1 cellular context compared by ENCODE assay signal in genomic region chr21:44011774-44012473, GRCh38.
TF ChIP-seq lines count a peak whose summit lies in the region.

Gene TRAPPC10, plus strand, starts transcription at chr21:44012309. Its CDS starts 185 bp downstream, at chr21:44012494.

TF ChIP-seq in K562, 482 proteins besides CTCF, POLR2A, EP300 and RAD21 (continued from another document and continues in another):
- peak; percentile 60 for TF ChIP-seq VEZF1 (CRISPR knock-in tag; IDR thresholded peaks at IDR 0.05)
- peak; percentile 58 for TF ChIP-seq PKNOX1 (IDR thresholded peaks at IDR 0.05)
- peak; percentile 70; the same call in 1 of the 2 replicates for TF ChIP-seq ATF4 (CRISPR knock-in tag; IDR thresholded peaks at IDR 0.05)
- peak; percentile 64 to 79 (median 78); a peak in 4 of 6 replicates for TF ChIP-seq ZBTB11 (CRISPR knock-in tag; IDR thresholded peaks at IDR 0.05)
- peak; percentile 91; the same call in 1 of the 2 replicates for TF ChIP-seq NR4A1 (CRISPR knock-in tag; IDR thresholded peaks at IDR 0.05)
- no peak for TF ChIP-seq NR4A1 (tag; IDR thresholded peaks at IDR 0.05)
- TF ChIP-seq ARID4B (CRISPR knock-in tag; IDR thresholded peaks at IDR 0.05) = peak; percentile 81
- peak; percentile 79 for TF ChIP-seq ATF7 (IDR thresholded peaks at IDR 0.05)
- TF ChIP-seq ZNF740 (CRISPR knock-in tag; IDR thresholded peaks at IDR 0.05) = peak; percentile 58
- no peak for TF ChIP-seq ZNF740 (tag; IDR thresholded peaks at IDR 0.05)
- TF ChIP-seq HMG20B (CRISPR knock-in tag; IDR thresholded peaks at IDR 0.05) = no peak
- peak; percentile 38; the same call in 1 of the 2 replicates for TF ChIP-seq ATF6 (CRISPR knock-in tag; IDR thresholded peaks at IDR 0.05)
- peak; percentile 73 for TF ChIP-seq TBP (optimal IDR thresholded peaks at IDR 0.05; ENCODE audit: low read depth, low read length)
- peak; percentile 76 for TF ChIP-seq KDM5B (IDR thresholded peaks at IDR 0.05; ENCODE audit: insufficient replicate concordance, low read depth, low read length)
- TF ChIP-seq CAMTA2 (CRISPR knock-in tag; conservative IDR thresholded peaks at IDR 0.05) = no peak
- no peak; the same call in 1 of the 2 replicates for TF ChIP-seq USF1 (CRISPR knock-in tag; IDR thresholded peaks at IDR 0.05)
- peak; percentile 56; the same call in 1 of the 2 replicates for TF ChIP-seq ZNF436 (CRISPR knock-in tag; IDR thresholded peaks at IDR 0.05)
- TF ChIP-seq ETV5 (CRISPR knock-in tag; IDR thresholded peaks at IDR 0.05; ENCODE audit: low read depth) = peak; percentile 49; the same call in 1 of the 2 replicates
- TF ChIP-seq GABPB1 (CRISPR knock-in tag; IDR thresholded peaks at IDR 0.05) = peak; percentile 95
- TF ChIP-seq CREBBP (IDR thresholded peaks at IDR 0.05; ENCODE audit: low read depth, low read length) = no peak
- peak; percentile 71 for TF ChIP-seq PHF20 (IDR thresholded peaks at IDR 0.05; ENCODE audit: partially characterized antibody)
- TF ChIP-seq ZNF766 (CRISPR knock-in tag; conservative IDR thresholded peaks at IDR 0.05) = peak; percentile 94
- TF ChIP-seq ELF1 (tag; IDR thresholded peaks at IDR 0.05) = peak; percentile 98
- 0 out of 2 replicates have a peak, but pooled peaks have one; percentile 24 for TF ChIP-seq NR3C1 (CRISPR knock-in tag; IDR thresholded peaks at IDR 0.05)
- no peak for TF ChIP-seq BCOR (IDR thresholded peaks at IDR 0.05)
- peak; percentile 85 for TF ChIP-seq POLR2AphosphoS5 (IDR thresholded peaks at IDR 0.05; ENCODE audit: control insufficient read depth, insufficient read depth, low read depth, low read length)
- TF ChIP-seq ZC3H4 (CRISPR knock-in tag; IDR thresholded peaks at IDR 0.05; ENCODE audit: borderline replicate concordance) = 0 out of 2 replicates have a peak, but pooled peaks have one; percentile 33
- TF ChIP-seq E2F8 (IDR thresholded peaks at IDR 0.05; ENCODE audit: low read depth, partially characterized antibody) = peak; percentile 71
- no peak for TF ChIP-seq ATF3 (IDR thresholded peaks at IDR 0.05)
- no peak for TF ChIP-seq ATF3 (CRISPR knock-in tag; conservative IDR thresholded peaks at IDR 0.05)
- TF ChIP-seq SAP30 (IDR thresholded peaks at IDR 0.05; ENCODE audit: borderline replicate concordance, insufficient read depth, low read depth, low read length, poor library complexity, severe bottlenecking) = peak; percentile 57
- peak; percentile 75; the same call in 1 of the 2 replicates for TF ChIP-seq ZNF589 (CRISPR knock-in tag; IDR thresholded peaks at IDR 0.05; ENCODE audit: low read depth)
- peak; percentile 45; the same call in 1 of the 2 replicates for TF ChIP-seq GATAD2A (IDR thresholded peaks at IDR 0.05)
- peak; percentile 93 for TF ChIP-seq MTA1 (IDR thresholded peaks at IDR 0.05; ENCODE audit: borderline replicate concordance)
- peak; percentile 91 for TF ChIP-seq CTBP1 (IDR thresholded peaks at IDR 0.05; ENCODE audit: borderline replicate concordance)
- peak; percentile 78 for TF ChIP-seq FIP1L1 (IDR thresholded peaks at IDR 0.05; ENCODE audit: low read depth, low read length, poor library complexity, severe bottlenecking)
- TF ChIP-seq MYC (IDR thresholded peaks at IDR 0.05; ENCODE audit: low read depth, low read length) = peak; percentile 84
- TF ChIP-seq MYC (CRISPR knock-in tag; IDR thresholded peaks at IDR 0.05; ENCODE audit: borderline replicate concordance, low read depth) = no peak
- peak; percentile 95; the same call in 1 of the 2 replicates for TF ChIP-seq PHF8 (IDR thresholded peaks at IDR 0.05; ENCODE audit: borderline replicate concordance, low read length)
- peak in 1 of 2 experiments; percentile 67; a peak in 2 of 4 replicates for TF ChIP-seq NRF1 (conservative IDR thresholded peaks at IDR 0.05 in 1 of 2, IDR thresholded peaks at IDR 0.05 in 1 of 2)
